Comparison of ENCODE assay signal across 1 cellular context in the genomic region with DNA sequence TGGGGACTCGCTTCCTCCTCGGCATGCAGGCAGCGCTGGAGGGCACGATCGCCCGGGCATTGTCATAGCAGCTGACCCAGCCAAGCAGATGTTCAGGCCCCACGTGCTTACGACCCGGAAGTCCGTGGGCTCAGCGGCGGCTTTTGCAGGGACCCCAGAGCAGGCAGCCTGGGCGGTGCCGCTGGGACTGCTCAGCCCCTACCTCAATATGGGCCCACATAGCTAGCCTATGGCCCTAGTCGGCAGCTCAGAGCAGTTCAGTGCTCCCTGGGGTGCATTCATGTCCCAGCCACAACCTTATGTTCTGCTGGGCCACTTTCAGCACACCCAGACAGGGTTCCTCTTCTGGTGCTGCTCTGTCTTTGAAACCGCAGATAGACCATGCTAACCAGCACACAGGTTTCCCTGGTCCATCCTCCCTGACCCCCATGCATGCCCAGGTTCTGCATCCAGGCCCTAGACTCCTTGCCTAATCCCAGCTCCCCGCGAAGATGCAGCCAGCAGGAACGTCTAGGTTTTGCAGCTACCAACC.
TF ChIP-seq lines count a peak whose summit lies in the region.

No MANE protein-coding gene starts in this region.

TF ChIP-seq in IMR-90, 13 proteins besides CTCF, POLR2A, EP300 and RAD21:
- no peak for TF ChIP-seq RCOR1 (IDR thresholded peaks at IDR 0.05; ENCODE audit: insufficient replicate concordance, low read length)
- no peak for TF ChIP-seq RFX5 (IDR thresholded peaks at IDR 0.05; ENCODE audit: low read depth, low read length)
- TF ChIP-seq NFE2L2 (IDR thresholded peaks at IDR 0.05; ENCODE audit: low read depth, low read length) = no peak
- TF ChIP-seq MAFK (IDR thresholded peaks at IDR 0.05; ENCODE audit: low read depth, low read length) = no peak
- no peak for TF ChIP-seq CHD1 (IDR thresholded peaks at IDR 0.05; ENCODE audit: low read depth, low read length)
- no peak for TF ChIP-seq MXI1 (IDR thresholded peaks at IDR 0.05; ENCODE audit: borderline replicate concordance, low read depth, low read length)
- TF ChIP-seq USF2 (IDR thresholded peaks at IDR 0.05; ENCODE audit: low read depth, low read length) = no peak
- no peak for TF ChIP-seq ELK1 (IDR thresholded peaks at IDR 0.05; ENCODE audit: borderline replicate concordance, low read depth, low read length)
- no peak for TF ChIP-seq CEBPB (IDR thresholded peaks at IDR 0.05; ENCODE audit: low read depth, low read length)
- no peak for TF ChIP-seq FOS (IDR thresholded peaks at IDR 0.05; ENCODE audit: low read depth, low read length)
- no peak for TF ChIP-seq BHLHE40 (IDR thresholded peaks at IDR 0.05; ENCODE audit: low read depth, low read length)
- no peak for TF ChIP-seq MAZ (IDR thresholded peaks at IDR 0.05; ENCODE audit: borderline replicate concordance, low read depth, low read length)
- no peak for TF ChIP-seq SMC3 (IDR thresholded peaks at IDR 0.05; ENCODE audit: low read depth, low read length)
